In the genomic region with DNA sequence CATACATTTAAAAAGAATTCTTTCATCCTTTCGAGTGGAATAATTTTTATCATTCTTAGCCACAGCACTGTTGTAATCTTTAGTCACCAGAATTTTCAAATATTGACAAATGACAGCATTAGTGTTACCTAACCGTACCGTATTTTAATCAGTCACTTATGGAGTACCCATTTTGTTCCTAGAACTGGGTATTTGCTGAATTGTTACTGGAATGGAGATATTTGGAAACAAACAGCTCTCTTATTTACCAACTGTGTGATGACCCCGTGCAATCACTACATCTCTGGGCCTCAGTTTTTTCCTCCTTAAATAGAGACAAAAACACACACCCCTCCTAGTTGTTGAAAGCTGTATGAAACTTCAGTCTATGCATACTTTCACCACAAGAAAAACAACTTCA, we compare ENCODE assay signal across 1 cellular context.
TF ChIP-seq lines count a peak whose summit lies in the region.

No MANE protein-coding gene starts in this region.

TF ChIP-seq in HepG2, 621 proteins besides CTCF, POLR2A, EP300 and RAD21 (continued from another document and continues in another):
- TF ChIP-seq, protein P1, sequence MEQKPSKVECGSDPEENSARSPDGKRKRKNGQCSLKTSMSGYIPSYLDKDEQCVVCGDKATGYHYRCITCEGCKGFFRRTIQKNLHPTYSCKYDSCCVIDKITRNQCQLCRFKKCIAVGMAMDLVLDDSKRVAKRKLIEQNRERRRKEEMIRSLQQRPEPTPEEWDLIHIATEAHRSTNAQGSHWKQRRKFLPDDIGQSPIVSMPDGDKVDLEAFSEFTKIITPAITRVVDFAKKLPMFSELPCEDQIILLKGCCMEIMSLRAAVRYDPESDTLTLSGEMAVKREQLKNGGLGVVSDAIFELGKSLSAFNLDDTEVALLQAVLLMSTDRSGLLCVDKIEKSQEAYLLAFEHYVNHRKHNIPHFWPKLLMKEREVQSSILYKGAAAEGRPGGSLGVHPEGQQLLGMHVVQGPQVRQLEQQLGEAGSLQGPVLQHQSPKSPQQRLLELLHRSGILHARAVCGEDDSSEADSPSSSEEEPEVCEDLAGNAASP (CRISPR knock-in tag; IDR thresholded peaks at IDR 0.05; ENCODE audit: borderline replicate concordance), result peak; percentile 79; the same call in 1 of the 2 replicates
- TF ChIP-seq SAFB2 (CRISPR knock-in tag; IDR thresholded peaks at IDR 0.05; ENCODE audit: borderline replicate concordance, low read depth), result no peak
- no peak for TF ChIP-seq ZNF570 (CRISPR knock-in tag; IDR thresholded peaks at IDR 0.05; ENCODE audit: borderline replicate concordance)
- TF ChIP-seq BRD4 (CRISPR knock-in tag; IDR thresholded peaks at IDR 0.05), result no peak
- TF ChIP-seq SKI (IDR thresholded peaks at IDR 0.05; ENCODE audit: partially characterized antibody), result peak; percentile 39
- TF ChIP-seq, protein P2, sequence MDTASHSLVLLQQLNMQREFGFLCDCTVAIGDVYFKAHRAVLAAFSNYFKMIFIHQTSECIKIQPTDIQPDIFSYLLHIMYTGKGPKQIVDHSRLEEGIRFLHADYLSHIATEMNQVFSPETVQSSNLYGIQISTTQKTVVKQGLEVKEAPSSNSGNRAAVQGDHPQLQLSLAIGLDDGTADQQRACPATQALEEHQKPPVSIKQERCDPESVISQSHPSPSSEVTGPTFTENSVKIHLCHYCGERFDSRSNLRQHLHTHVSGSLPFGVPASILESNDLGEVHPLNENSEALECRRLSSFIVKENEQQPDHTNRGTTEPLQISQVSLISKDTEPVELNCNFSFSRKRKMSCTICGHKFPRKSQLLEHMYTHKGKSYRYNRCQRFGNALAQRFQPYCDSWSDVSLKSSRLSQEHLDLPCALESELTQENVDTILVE (CRISPR knock-in tag; IDR thresholded peaks at IDR 0.05), result peak; percentile 81
- TF ChIP-seq SOX5 (CRISPR knock-in tag; IDR thresholded peaks at IDR 0.05; ENCODE audit: borderline replicate concordance), result peak; percentile 90; the same call in 1 of the 2 replicates
- TF ChIP-seq SAP130 (CRISPR knock-in tag; IDR thresholded peaks at IDR 0.05; ENCODE audit: low read depth), result peak; percentile 69
- TF ChIP-seq, protein P3, sequence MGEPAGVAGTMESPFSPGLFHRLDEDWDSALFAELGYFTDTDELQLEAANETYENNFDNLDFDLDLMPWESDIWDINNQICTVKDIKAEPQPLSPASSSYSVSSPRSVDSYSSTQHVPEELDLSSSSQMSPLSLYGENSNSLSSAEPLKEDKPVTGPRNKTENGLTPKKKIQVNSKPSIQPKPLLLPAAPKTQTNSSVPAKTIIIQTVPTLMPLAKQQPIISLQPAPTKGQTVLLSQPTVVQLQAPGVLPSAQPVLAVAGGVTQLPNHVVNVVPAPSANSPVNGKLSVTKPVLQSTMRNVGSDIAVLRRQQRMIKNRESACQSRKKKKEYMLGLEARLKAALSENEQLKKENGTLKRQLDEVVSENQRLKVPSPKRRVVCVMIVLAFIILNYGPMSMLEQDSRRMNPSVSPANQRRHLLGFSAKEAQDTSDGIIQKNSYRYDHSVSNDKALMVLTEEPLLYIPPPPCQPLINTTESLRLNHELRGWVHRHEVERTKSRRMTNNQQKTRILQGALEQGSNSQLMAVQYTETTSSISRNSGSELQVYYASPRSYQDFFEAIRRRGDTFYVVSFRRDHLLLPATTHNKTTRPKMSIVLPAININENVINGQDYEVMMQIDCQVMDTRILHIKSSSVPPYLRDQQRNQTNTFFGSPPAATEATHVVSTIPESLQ (CRISPR knock-in tag; conservative IDR thresholded peaks at IDR 0.05), result no peak
- no peak for TF ChIP-seq ZNF569 (CRISPR knock-in tag; IDR thresholded peaks at IDR 0.05; ENCODE audit: borderline replicate concordance)
- TF ChIP-seq HNF4A (CRISPR knock-in tag; IDR thresholded peaks at IDR 0.05), result peak; percentile 33; the same call in 1 of the 2 replicates
- no peak for TF ChIP-seq MEIS1 (CRISPR knock-in tag; IDR thresholded peaks at IDR 0.05; ENCODE audit: borderline replicate concordance)
- TF ChIP-seq, protein P4, sequence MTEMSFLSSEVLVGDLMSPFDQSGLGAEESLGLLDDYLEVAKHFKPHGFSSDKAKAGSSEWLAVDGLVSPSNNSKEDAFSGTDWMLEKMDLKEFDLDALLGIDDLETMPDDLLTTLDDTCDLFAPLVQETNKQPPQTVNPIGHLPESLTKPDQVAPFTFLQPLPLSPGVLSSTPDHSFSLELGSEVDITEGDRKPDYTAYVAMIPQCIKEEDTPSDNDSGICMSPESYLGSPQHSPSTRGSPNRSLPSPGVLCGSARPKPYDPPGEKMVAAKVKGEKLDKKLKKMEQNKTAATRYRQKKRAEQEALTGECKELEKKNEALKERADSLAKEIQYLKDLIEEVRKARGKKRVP (CRISPR knock-in tag; IDR thresholded peaks at IDR 0.05), result peak in 1 of 2 experiments; percentile 78; a peak in 2 of 4 replicates
- TF ChIP-seq FOXO1 (CRISPR knock-in tag; IDR thresholded peaks at IDR 0.05), result peak; percentile 72
- no peak for TF ChIP-seq GFI1 (CRISPR knock-in tag; IDR thresholded peaks at IDR 0.05; ENCODE audit: borderline replicate concordance)
- no peak for TF ChIP-seq ZNF510 (CRISPR knock-in tag; IDR thresholded peaks at IDR 0.05; ENCODE audit: low read depth)
- TF ChIP-seq, protein P5, sequence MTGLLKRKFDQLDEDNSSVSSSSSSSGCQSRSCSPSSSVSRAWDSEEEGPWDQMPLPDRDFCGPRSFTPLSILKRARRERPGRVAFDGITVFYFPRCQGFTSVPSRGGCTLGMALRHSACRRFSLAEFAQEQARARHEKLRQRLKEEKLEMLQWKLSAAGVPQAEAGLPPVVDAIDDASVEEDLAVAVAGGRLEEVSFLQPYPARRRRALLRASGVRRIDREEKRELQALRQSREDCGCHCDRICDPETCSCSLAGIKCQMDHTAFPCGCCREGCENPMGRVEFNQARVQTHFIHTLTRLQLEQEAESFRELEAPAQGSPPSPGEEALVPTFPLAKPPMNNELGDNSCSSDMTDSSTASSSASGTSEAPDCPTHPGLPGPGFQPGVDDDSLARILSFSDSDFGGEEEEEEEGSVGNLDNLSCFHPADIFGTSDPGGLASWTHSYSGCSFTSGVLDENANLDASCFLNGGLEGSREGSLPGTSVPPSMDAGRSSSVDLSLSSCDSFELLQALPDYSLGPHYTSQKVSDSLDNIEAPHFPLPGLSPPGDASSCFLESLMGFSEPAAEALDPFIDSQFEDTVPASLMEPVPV (CRISPR knock-in tag; IDR thresholded peaks at IDR 0.05), result no peak
- peak; percentile 67 for TF ChIP-seq MED1 (CRISPR knock-in tag; IDR thresholded peaks at IDR 0.05)
- TF ChIP-seq, protein P6, sequence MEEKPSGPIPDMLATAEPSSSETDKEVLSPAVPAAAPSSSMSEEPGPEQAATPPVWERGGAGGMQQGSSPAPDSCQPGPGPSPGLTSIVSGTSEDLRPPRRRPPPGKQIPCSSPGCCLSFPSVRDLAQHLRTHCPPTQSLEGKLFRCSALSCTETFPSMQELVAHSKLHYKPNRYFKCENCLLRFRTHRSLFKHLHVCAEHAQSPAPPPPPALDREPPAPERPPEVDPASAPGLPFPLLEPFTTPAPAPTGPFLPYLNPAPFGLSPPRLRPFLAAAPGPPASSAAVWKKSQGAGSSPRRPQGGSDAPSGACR (CRISPR knock-in tag; IDR thresholded peaks at IDR 0.05), result 0 out of 2 replicates have a peak, but pooled peaks have one; percentile 33
- TF ChIP-seq, protein P7, sequence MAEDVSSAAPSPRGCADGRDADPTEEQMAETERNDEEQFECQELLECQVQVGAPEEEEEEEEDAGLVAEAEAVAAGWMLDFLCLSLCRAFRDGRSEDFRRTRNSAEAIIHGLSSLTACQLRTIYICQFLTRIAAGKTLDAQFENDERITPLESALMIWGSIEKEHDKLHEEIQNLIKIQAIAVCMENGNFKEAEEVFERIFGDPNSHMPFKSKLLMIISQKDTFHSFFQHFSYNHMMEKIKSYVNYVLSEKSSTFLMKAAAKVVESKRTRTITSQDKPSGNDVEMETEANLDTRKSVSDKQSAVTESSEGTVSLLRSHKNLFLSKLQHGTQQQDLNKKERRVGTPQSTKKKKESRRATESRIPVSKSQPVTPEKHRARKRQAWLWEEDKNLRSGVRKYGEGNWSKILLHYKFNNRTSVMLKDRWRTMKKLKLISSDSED (CRISPR knock-in tag; IDR thresholded peaks at IDR 0.05), result no peak
- no peak for TF ChIP-seq NFIB (CRISPR knock-in tag; IDR thresholded peaks at IDR 0.05; ENCODE audit: borderline replicate concordance)
- TF ChIP-seq, protein P8, sequence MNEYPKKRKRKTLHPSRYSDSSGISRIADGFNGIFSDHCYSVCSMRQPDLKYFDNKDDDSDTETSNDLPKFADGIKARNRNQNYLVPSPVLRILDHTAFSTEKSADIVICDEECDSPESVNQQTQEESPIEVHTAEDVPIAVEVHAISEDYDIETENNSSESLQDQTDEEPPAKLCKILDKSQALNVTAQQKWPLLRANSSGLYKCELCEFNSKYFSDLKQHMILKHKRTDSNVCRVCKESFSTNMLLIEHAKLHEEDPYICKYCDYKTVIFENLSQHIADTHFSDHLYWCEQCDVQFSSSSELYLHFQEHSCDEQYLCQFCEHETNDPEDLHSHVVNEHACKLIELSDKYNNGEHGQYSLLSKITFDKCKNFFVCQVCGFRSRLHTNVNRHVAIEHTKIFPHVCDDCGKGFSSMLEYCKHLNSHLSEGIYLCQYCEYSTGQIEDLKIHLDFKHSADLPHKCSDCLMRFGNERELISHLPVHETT (CRISPR knock-in tag; conservative IDR thresholded peaks at IDR 0.05), result no peak
- no peak for TF ChIP-seq ZIK1 (CRISPR knock-in tag; IDR thresholded peaks at IDR 0.05; ENCODE audit: borderline replicate concordance, low read depth)
- TF ChIP-seq RORA (CRISPR knock-in tag; IDR thresholded peaks at IDR 0.05), result no peak
- no peak for TF ChIP-seq NR3C1 (CRISPR knock-in tag; IDR thresholded peaks at IDR 0.05)
- TF ChIP-seq ZFY (CRISPR knock-in tag; IDR thresholded peaks at IDR 0.05), result no peak
- TF ChIP-seq ZNF782 (CRISPR knock-in tag; IDR thresholded peaks at IDR 0.05; ENCODE audit: borderline replicate concordance), result no peak
- TF ChIP-seq ZNF709 (CRISPR knock-in tag; IDR thresholded peaks at IDR 0.05), result no peak
- no peak for TF ChIP-seq ZNF761 (CRISPR knock-in tag; conservative IDR thresholded peaks at IDR 0.05)
- peak; percentile 75 for TF ChIP-seq MIXL1 (CRISPR knock-in tag; IDR thresholded peaks at IDR 0.05)
- TF ChIP-seq SIX1 (CRISPR knock-in tag; IDR thresholded peaks at IDR 0.05; ENCODE audit: borderline replicate concordance), result 0 out of 2 replicates have a peak, but pooled peaks have one; percentile 48
- TF ChIP-seq KLF12 (CRISPR knock-in tag; IDR thresholded peaks at IDR 0.05; ENCODE audit: borderline replicate concordance), result no peak
- TF ChIP-seq, protein P9, sequence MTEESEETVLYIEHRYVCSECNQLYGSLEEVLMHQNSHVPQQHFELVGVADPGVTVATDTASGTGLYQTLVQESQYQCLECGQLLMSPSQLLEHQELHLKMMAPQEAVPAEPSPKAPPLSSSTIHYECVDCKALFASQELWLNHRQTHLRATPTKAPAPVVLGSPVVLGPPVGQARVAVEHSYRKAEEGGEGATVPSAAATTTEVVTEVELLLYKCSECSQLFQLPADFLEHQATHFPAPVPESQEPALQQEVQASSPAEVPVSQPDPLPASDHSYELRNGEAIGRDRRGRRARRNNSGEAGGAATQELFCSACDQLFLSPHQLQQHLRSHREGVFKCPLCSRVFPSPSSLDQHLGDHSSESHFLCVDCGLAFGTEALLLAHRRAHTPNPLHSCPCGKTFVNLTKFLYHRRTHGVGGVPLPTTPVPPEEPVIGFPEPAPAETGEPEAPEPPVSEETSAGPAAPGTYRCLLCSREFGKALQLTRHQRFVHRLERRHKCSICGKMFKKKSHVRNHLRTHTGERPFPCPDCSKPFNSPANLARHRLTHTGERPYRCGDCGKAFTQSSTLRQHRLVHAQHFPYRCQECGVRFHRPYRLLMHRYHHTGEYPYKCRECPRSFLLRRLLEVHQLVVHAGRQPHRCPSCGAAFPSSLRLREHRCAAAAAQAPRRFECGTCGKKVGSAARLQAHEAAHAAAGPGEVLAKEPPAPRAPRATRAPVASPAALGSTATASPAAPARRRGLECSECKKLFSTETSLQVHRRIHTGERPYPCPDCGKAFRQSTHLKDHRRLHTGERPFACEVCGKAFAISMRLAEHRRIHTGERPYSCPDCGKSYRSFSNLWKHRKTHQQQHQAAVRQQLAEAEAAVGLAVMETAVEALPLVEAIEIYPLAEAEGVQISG (CRISPR knock-in tag; IDR thresholded peaks at IDR 0.05), result no peak
- 0 out of 2 replicates have a peak, but pooled peaks have one; percentile 22 for TF ChIP-seq ELF4 (CRISPR knock-in tag; IDR thresholded peaks at IDR 0.05; ENCODE audit: borderline replicate concordance)
- no peak for TF ChIP-seq ZNF12 (CRISPR knock-in tag; IDR thresholded peaks at IDR 0.05)
- TF ChIP-seq, protein P10, sequence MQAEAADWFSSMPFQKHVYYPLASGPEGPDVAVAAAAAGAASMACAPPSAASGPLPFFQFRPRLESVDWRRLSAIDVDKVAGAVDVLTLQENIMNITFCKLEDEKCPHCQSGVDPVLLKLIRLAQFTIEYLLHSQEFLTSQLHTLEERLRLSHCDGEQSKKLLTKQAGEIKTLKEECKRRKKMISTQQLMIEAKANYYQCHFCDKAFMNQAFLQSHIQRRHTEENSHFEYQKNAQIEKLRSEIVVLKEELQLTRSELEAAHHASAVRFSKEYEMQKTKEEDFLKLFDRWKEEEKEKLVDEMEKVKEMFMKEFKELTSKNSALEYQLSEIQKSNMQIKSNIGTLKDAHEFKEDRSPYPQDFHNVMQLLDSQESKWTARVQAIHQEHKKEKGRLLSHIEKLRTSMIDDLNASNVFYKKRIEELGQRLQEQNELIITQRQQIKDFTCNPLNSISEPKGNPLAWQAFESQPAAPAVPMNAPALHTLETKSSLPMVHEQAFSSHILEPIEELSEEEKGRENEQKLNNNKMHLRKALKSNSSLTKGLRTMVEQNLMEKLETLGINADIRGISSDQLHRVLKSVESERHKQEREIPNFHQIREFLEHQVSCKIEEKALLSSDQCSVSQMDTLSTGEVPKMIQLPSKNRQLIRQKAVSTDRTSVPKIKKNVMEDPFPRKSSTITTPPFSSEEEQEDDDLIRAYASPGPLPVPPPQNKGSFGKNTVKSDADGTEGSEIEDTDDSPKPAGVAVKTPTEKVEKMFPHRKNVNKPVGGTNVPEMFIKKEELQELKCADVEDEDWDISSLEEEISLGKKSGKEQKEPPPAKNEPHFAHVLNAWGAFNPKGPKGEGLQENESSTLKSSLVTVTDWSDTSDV (CRISPR knock-in tag; IDR thresholded peaks at IDR 0.05), result no peak
